Comparison of ENCODE assay signal across 12 cellular contexts in genomic region chr7:141689072-141689825, GRCh38. TPM values are rescaled to one million over a fixed set of nuclear protein-coding genes. Genes with fewer than 3 reads are reported as not detected.
"Had no signal": no experiment of that assay in that cellular context is flagged by ENCODE, and none has a peak within 500 bp of the region (broad histone marks: within the 10 kb centered on the region; RNA-seq: fewer than 3 reads in every experiment).

No MANE protein-coding gene starts in this region.

RNA-seq across cellular contexts. Expression of gene WEE2, which starts 18.9 kb away (rescaled TPM):
- total RNA-seq: activated CD4-positive, alpha-beta memory T cell treated with anti-CD3 and anti-CD28 coated beads, Interleukin-2, amount 10 ng/mL, durations not matched to agents 7 days and 5 days; activated CD4-positive, alpha-beta T cell treated with anti-CD3 and anti-CD28 coated beads for 36 hours; activated CD4-positive, alpha-beta T cell treated with anti-CD3 and anti-CD28 coated beads, Interleukin-2, amount 10 ng/mL, durations not matched to agents 7 days and 5 days; activated CD8-positive, alpha-beta memory T cell treated with anti-CD3 and anti-CD28 coated beads, Interleukin-2, amount 10 ng/mL, durations not matched to agents 7 days and 5 days; activated CD8-positive, alpha-beta T cell treated with anti-CD3 and anti-CD28 coated beads, Interleukin-2, amount 10 ng/mL, durations not matched to agents 7 days and 5 days; activated naive CD8-positive, alpha-beta T cell treated with anti-CD3 and anti-CD28 coated beads, Interleukin-2, amount 10 ng/mL, durations not matched to agents 7 days and 5 days; activated T-helper 2 cell treated with anti-CD3 and anti-CD28 coated beads, Interferon-gamma antibody, Interleukin-2, Interleukin-4, amounts not matched to agents 10 μg/mL and 5 μg/mL and 100 μg/mL, durations not matched to agents 14 hours and 24 hours and 36 hours; astrocyte; body of pancreas; breast epithelium; cardiac septum had no signal
- polyA plus RNA-seq: aorta had no signal
